Comparison of ENCODE assay signal across 1 cellular context in genomic region chr17:78253946-78254672, GRCh38.
TF ChIP-seq lines count a peak whose summit lies in the region.

No MANE protein-coding gene starts in this region.

TF ChIP-seq in HepG2, 621 proteins besides CTCF, POLR2A, EP300 and RAD21 (continued from another document and continues in another):
- TF ChIP-seq TRAFD1 (CRISPR knock-in tag; IDR thresholded peaks at IDR 0.05; ENCODE audit: borderline replicate concordance) (no peak), AHDC1 (CRISPR knock-in tag; IDR thresholded peaks at IDR 0.05; ENCODE audit: borderline replicate concordance) (peak; percentile 12; the same call in 1 of the 2 replicates), ZNF329 (CRISPR knock-in tag; IDR thresholded peaks at IDR 0.05; ENCODE audit: low read depth) (peak; percentile 82), ZNF121 (CRISPR knock-in tag; IDR thresholded peaks at IDR 0.05) (no peak; the same call in 1 of the 2 replicates), PRDM4 (CRISPR knock-in tag; IDR thresholded peaks at IDR 0.05; ENCODE audit: borderline replicate concordance) (no peak), RERE (CRISPR knock-in tag; IDR thresholded peaks at IDR 0.05; ENCODE audit: low read depth) (0 out of 2 replicates have a peak, but pooled peaks have one; percentile 11), HBP1 (CRISPR knock-in tag; IDR thresholded peaks at IDR 0.05; ENCODE audit: low read depth) (no peak), HCFC1 (IDR thresholded peaks at IDR 0.05; ENCODE audit: low read depth, low read length) (peak; percentile 98), ATRX (CRISPR knock-in tag; IDR thresholded peaks at IDR 0.05; ENCODE audit: borderline replicate concordance) (no peak), PLRG1 (conservative IDR thresholded peaks at IDR 0.05) (no peak), ZNF773 (CRISPR knock-in tag; IDR thresholded peaks at IDR 0.05; ENCODE audit: borderline replicate concordance) (peak; percentile 72), EHMT2 (IDR thresholded peaks at IDR 0.05; ENCODE audit: borderline replicate concordance, low read depth, low read length) (no peak), GATA4 (IDR thresholded peaks at IDR 0.05; ENCODE audit: borderline replicate concordance, low read depth) (no peak), MLX (CRISPR knock-in tag; IDR thresholded peaks at IDR 0.05) (no peak; the same call in none of the 2 replicates), RXRB (CRISPR knock-in tag; IDR thresholded peaks at IDR 0.05; ENCODE audit: borderline replicate concordance) (peak; percentile 60; the same call in 1 of the 2 replicates), HDAC1 (CRISPR knock-in tag; IDR thresholded peaks at IDR 0.05) (peak; percentile 70; the same call in 1 of the 2 replicates), KDM4B (CRISPR knock-in tag; IDR thresholded peaks at IDR 0.05) (peak; percentile 37; the same call in 1 of the 2 replicates), PHF21A (CRISPR knock-in tag; IDR thresholded peaks at IDR 0.05) (peak; percentile 43; the same call in 1 of the 2 replicates), JUNB (CRISPR knock-in tag; IDR thresholded peaks at IDR 0.05; ENCODE audit: borderline replicate concordance) (no peak), HOXA9 (CRISPR knock-in tag; IDR thresholded peaks at IDR 0.05; ENCODE audit: borderline replicate concordance) (peak; percentile 78; the same call in 1 of the 2 replicates), ZNF546 (CRISPR knock-in tag; conservative IDR thresholded peaks at IDR 0.05) (peak; percentile 69; the same call in 1 of the 2 replicates), ZBTB20 (CRISPR knock-in tag; IDR thresholded peaks at IDR 0.05; ENCODE audit: borderline replicate concordance, low read depth) (peak; percentile 46; the same call in 1 of the 2 replicates), NRL (CRISPR knock-in tag; IDR thresholded peaks at IDR 0.05; ENCODE audit: borderline replicate concordance) (peak; percentile 95), MIER2 (CRISPR knock-in tag; IDR thresholded peaks at IDR 0.05) (0 out of 2 replicates have a peak, but pooled peaks have one; percentile 64), ZSCAN5A (CRISPR knock-in tag; IDR thresholded peaks at IDR 0.05; ENCODE audit: borderline replicate concordance) (no peak), ZEB1 (IDR thresholded peaks at IDR 0.05; ENCODE audit: insufficient replicate concordance, low read depth) (no peak), BORCS8-MEF2B (CRISPR knock-in tag; IDR thresholded peaks at IDR 0.05) (peak; percentile 96; the same call in 1 of the 2 replicates), ZNF414 (CRISPR knock-in tag; IDR thresholded peaks at IDR 0.05) (no peak), FOXP4 (CRISPR knock-in tag; IDR thresholded peaks at IDR 0.05) (no peak), CEBPB (IDR thresholded peaks at IDR 0.05; ENCODE audit: borderline replicate concordance, low read depth, low read length) (no peak), POLR2G (IDR thresholded peaks at IDR 0.05; ENCODE audit: low read depth, low read length) (peak; percentile 82), MTF2 (CRISPR knock-in tag; IDR thresholded peaks at IDR 0.05; ENCODE audit: borderline replicate concordance) (0 out of 2 replicates have a peak, but pooled peaks have one; percentile 19), ZNF720 (CRISPR knock-in tag; IDR thresholded peaks at IDR 0.05) (no peak; the same call in 1 of the 2 replicates), TEAD3 (CRISPR knock-in tag; optimal IDR thresholded peaks at IDR 0.05; ENCODE audit: borderline replicate concordance) (peak; percentile 73), ZNF33B (CRISPR knock-in tag; IDR thresholded peaks at IDR 0.05) (peak; percentile 88; the same call in 1 of the 2 replicates)
